In genomic region chr15:79966634-79967330, GRCh38 we compare ENCODE assay signal across 16 cellular contexts. TPM values are rescaled to one million over a fixed set of nuclear protein-coding genes. Genes with fewer than 3 reads are reported as not detected.
DNase-seq lines count a peak whose midpoint lies in the region; ATAC-seq, FAIRE-seq and TF ChIP-seq lines count a peak whose summit lies in the region.
"Had no signal": no experiment of that assay in that cellular context is flagged by ENCODE, and none has a peak within 500 bp of the region (broad histone marks: within the 10 kb centered on the region; RNA-seq: fewer than 3 reads in every experiment).

No MANE protein-coding gene starts in this region.

- H3K4me2 ChIP-seq in A549, result peak overlapping the region; percentile 83

- DNase-seq in A549 (ENCODE audit: low read depth in 1 of 2, low spot score in 1 of 2), result no peak
- DNase-seq in Calu3, result no peak
- no peak for DNase-seq in activated B cell treated with CpG ODN at 0.5 μM for 24 hours
- no peak for DNase-seq in immature natural killer cell
- no peak for DNase-seq in NCI-H2107 treated with DMSO at 0.1 percent for 48 hours (lab: John Stamatoyannopoulos, UW; ENCODE audit: unreplicated experiment)
- no peak for DNase-seq in uterus
- DNase-seq: activated CD4-positive, CD25-positive, alpha-beta regulatory T cell; activated effector memory CD4-positive, alpha-beta T cell treated with anti-CD3 and anti-CD28 coated beads, Interleukin-2, amount 50 U/mL, for 16 hours; AML-193; DMS79 treated with DMSO at 0.1 percent for 48 hours; OCI-M1 had no signal

- no peaks in the 10 kb centered on the region for H3K9me3 ChIP-seq in A549
- H3K9me3 ChIP-seq in uterus, result no peaks in the 10 kb centered on the region

- CTCF ChIA-PET in A549 (lab: Yijun Ruan, JAX) (interaction anchor here (0.8 to 1.9 kb wide), 2 partner anchors 26 to 68 kb away, joined by 3 to 9 read pairs; no protein-coding TSS in a partner anchor), Calu3 (lab: Charles Lee) (interaction anchor here (0.8 kb wide), 1 partner anchor 37 kb away, joined by 7 read pairs; no protein-coding TSS in a partner anchor), activated B cell treated with CpG ODN at 0.5 μM for 24 hours (lab: Charles Lee) (interaction anchor here (2.6 kb wide), 1 partner anchor 12 kb away, joined by 5 read pairs; no protein-coding TSS in a partner anchor)

- WGBS in A549 (ENCODE audit: missing lambda C conversion rate), result 47% methylated on average over 8 of the region's 8 CpGs

- H3K27me3 ChIP-seq in uterus, result no peaks in the 10 kb centered on the region
- H3K27me3 ChIP-seq: cardiac muscle cell had no signal

- H3K27ac Mint-ChIP-seq in Calu3 (ENCODE audit: unreplicated experiment), result peak overlapping the region; percentile 1
- peak overlapping the region; percentile 91 for H3K27ac Mint-ChIP-seq in activated B cell treated with CpG ODN at 0.5 μM for 24 hours
- H3K27ac Mint-ChIP-seq in immature natural killer cell, result peak overlapping the region in 5 of 6 donors; percentile 75 to 90 (median 81)

- H3K9me3 Mint-ChIP-seq in Calu3 (ENCODE audit: low read depth, unreplicated experiment) (peaks cover 3% of the 10 kb centered on the region), activated B cell treated with CpG ODN at 0.5 μM for 24 hours (peaks cover 4% of the 10 kb centered on the region), immature natural killer cell (no peaks in the 10 kb centered on the region)

- H3K27me3 Mint-ChIP-seq in Calu3 (ENCODE audit: unreplicated experiment) (no peaks in the 10 kb centered on the region), activated B cell treated with CpG ODN at 0.5 μM for 24 hours (no peaks in the 10 kb centered on the region), immature natural killer cell (ENCODE audit: low read depth in 3 of 3) (no peaks in the 10 kb centered on the region)

- H3K4me3 Mint-ChIP-seq in Calu3 (ENCODE audit: low read depth, unreplicated experiment) (no peak overlapping the region), activated B cell treated with CpG ODN at 0.5 μM for 24 hours (peak overlapping the region; percentile 85), immature natural killer cell (peak overlapping the region in 2 of 5 donors; percentile 10 to 28)

- H3K36me3 ChIP-seq in uterus, result no peaks in the 10 kb centered on the region
- H3K36me3 ChIP-seq: cardiac muscle cell had no signal

- peak; percentile 36 for FAIRE-seq in A549 (lab: Jason Lieb, UNC)
- FAIRE-seq: keratinocyte had no signal

- peak; percentile 41 to 45 for ATAC-seq in A549
- no peak for ATAC-seq in activated B cell treated with CpG ODN at 0.5 μM for 24 hours (ENCODE audit: low read depth)
- no peak for ATAC-seq in GM21528 (IDR thresholded peaks at IDR 0.05; ENCODE audit: low FRiP score, unreplicated experiment)
- ATAC-seq in GM21723 (IDR thresholded peaks at IDR 0.05; ENCODE audit: unreplicated experiment), result no peak

- intact Hi-C loops in Calu3 (cut with micrococcal nuclease; ENCODE audit: unreplicated experiment), result no loop called here
- intact Hi-C loops in activated B cell treated with CpG ODN at 0.5 μM for 24 hours (cut with micrococcal nuclease), result no loop called here
- intact Hi-C loops in uterus (cut with DNase I; ENCODE audit: low total_unique reads), result no loop called here

- peak overlapping the region; percentile 11; the same call in 1 of the 3 replicates for H3K4me3 ChIP-seq in A549
- H3K4me3 ChIP-seq in uterus, result no peak overlapping the region
- H3K4me3 ChIP-seq: cardiac muscle cell had no signal

- H3K27ac ChIP-seq in A549, result peak overlapping the region; percentile 79 to 80
- no peak overlapping the region for H3K27ac ChIP-seq in uterus
- H3K27ac ChIP-seq: cardiac muscle cell had no signal

- no TSS peak for BruUV-seq in Calu3 (replicated peaks; lab: Mats Ljungman, UMichigan)

- TF ChIP-seq RAD21 in A549 (conservative IDR thresholded peaks at IDR 0.05 in 1 of 2, IDR thresholded peaks at IDR 0.05 in 1 of 2), result no peak

- H3K4me1 ChIP-seq in A549 (peaks cover 71% of the 10 kb centered on the region), uterus (no peaks in the 10 kb centered on the region)

- TF ChIP-seq CTCF in A549 (IDR thresholded peaks at IDR 0.05) (no peak), Calu3 (IDR thresholded peaks at IDR 0.05; ENCODE audit: unreplicated experiment) (no peak), activated B cell treated with CpG ODN at 0.5 μM for 24 hours (IDR thresholded peaks at IDR 0.05) (no peak), uterus (IDR thresholded peaks at IDR 0.05) (no peak)

- POLR2A ChIA-PET in A549 (lab: Yijun Ruan, JAX), result interaction anchor here (3.8 kb wide), 1 partner anchor 43 kb away, joined by 33 read pairs; no protein-coding TSS in a partner anchor
- POLR2A ChIA-PET in activated B cell treated with CpG ODN at 0.5 μM for 24 hours (lab: Charles Lee), result interaction anchor here (0.6 to 7.8 kb wide), 6 partner anchors 11 to 69 kb away, joined by 3 to 97 read pairs (median 4); no protein-coding TSS in a partner anchor

- TF ChIP-seq POLR2A in A549 (IDR thresholded peaks at IDR 0.05; ENCODE audit: low read length) (no peak), uterus (IDR thresholded peaks at IDR 0.05) (no peak)

- H3K4me1 Mint-ChIP-seq in Calu3 (ENCODE audit: low read depth, unreplicated experiment) (peaks cover 19% of the 10 kb centered on the region), activated B cell treated with CpG ODN at 0.5 μM for 24 hours (peaks cover 68% of the 10 kb centered on the region), immature natural killer cell (peaks cover 34 to 67% of the 10 kb centered on the region in 2 donors)

- no peak for TF ChIP-seq EP300 in A549 (IDR thresholded peaks at IDR 0.05)

- H3K36me3 Mint-ChIP-seq in Calu3 (ENCODE audit: insufficient read depth, unreplicated experiment) (no peaks in the 10 kb centered on the region), activated B cell treated with CpG ODN at 0.5 μM for 24 hours (ENCODE audit: low read depth) (peaks cover 64% of the 10 kb centered on the region), immature natural killer cell (peaks cover 0 to 7% (median 0%) of the 10 kb centered on the region in 3 donors)

TF ChIP-seq in A549, 52 proteins besides CTCF, POLR2A, EP300 and RAD21:
- TF ChIP-seq HOXB13 (CRISPR knock-in tag; IDR thresholded peaks at IDR 0.05; ENCODE audit: low read depth), result 0 out of 2 replicates have a peak, but pooled peaks have one; percentile 29
- TF ChIP-seq PBX3 (IDR thresholded peaks at IDR 0.05), result no peak
- TF ChIP-seq REST (IDR thresholded peaks at IDR 0.05), result peak; percentile 28; the same call in 1 of the 2 replicates

RNA-seq across cellular contexts. Expression of gene BCL2A1, which starts 4.2 kb away (rescaled TPM):
- 14.5 and 20.1 TPM in 2 replicates for polyA plus RNA-seq in A549 (2011; rRNA removed)
- 21.5 and 23.6 TPM in 2 replicates for polyA plus RNA-seq in A549 (2012; cell fraction: cytosol; rRNA removed)
- polyA plus RNA-seq in A549 (2012; cell fraction: nucleus; rRNA removed), result 7.1 and 9.2 TPM in 2 replicates
- polyA plus RNA-seq in A549 (2017; fragmentation: RNase III; extraction: RNeasy Plus Mini Kit Qiagen cat#74134 plus additional on column Dnase treatment), result 14.0 to 31.3 TPM (median 19.6 TPM) in 3 replicates
- 4.5 and 6.2 TPM in 2 replicates for polyA minus RNA-seq in A549 (2011; rRNA and poly(A)+ RNA removed)
- not detected in 2 replicates for total RNA-seq in Calu3 (2022)
- total RNA-seq in activated B cell treated with CpG ODN at 0.5 μM for 24 hours, result 181 and 189 TPM in 2 replicates
- 10 to 100 TPM; 11.2 to 16.1 (median 12.2) TPM for polyA plus RNA-seq in immature natural killer cell
- 10 to 100 TPM in 1 of 4 donors, 1 to 10 TPM in 1, under 1 TPM in 1, not detected in 1; 0.97 to 12.6 (median 1.3) TPM for total RNA-seq in uterus
- total RNA-seq: cardiac muscle cell, renal cortical epithelial cell had no signal

Comparison
In these comparisons a context has a peak if more than half of its experiments do, and no peak if none do; other contexts are left out.
1. ATAC-seq: peak in A549 (2 of 2); none in activated B cell treated with CpG ODN at 0.5 μM for 24 hours (single experiment), GM21528 (single experiment) and GM21723 (single experiment).
2. H3K27ac ChIP-seq: peak in A549 (2 of 2); none in uterus (0 of 2).
3. H3K27ac Mint-ChIP-seq: peak in every context shown above with its lines; median percentile 91 in activated B cell treated with CpG ODN at 0.5 μM for 24 hours; 81 in immature natural killer cell; 1 in Calu3.
4. RNA of gene BCL2A1, which starts 4.2 kb away (total RNA-seq): 181 to 189 TPM in activated B cell treated with CpG ODN at 0.5 μM for 24 hours; 0.97 to 12.6 TPM in uterus and not detected in Calu3; every median in the first group is over 10 times any median in the second.